16 cellular contexts compared by ENCODE assay signal in genomic region chrX:47514553-47515235, GRCh38. TPM values are rescaled to one million over a fixed set of nuclear protein-coding genes. Genes with fewer than 3 reads are reported as not detected.
A peak's percentile ranks its signal among the peaks of the same experiment; 100 is the strongest.
DNase-seq lines count a peak whose midpoint lies in the region; ATAC-seq, FAIRE-seq and TF ChIP-seq lines count a peak whose summit lies in the region.
"Had no signal": no experiment of that assay in that cellular context is flagged by ENCODE, and none has a peak within 500 bp of the region (broad histone marks: within the 10 kb centered on the region; RNA-seq: fewer than 3 reads in every experiment).

No MANE protein-coding gene starts in this region.

- no peaks in the 10 kb centered on the region for H3K36me3 ChIP-seq in DND-41 (ENCODE audit: insufficient read depth, low read length)
- H3K36me3 ChIP-seq in PC-3 (ENCODE audit: low read depth, low read length) = no peaks in the 10 kb centered on the region
- no peaks in the 10 kb centered on the region for H3K36me3 ChIP-seq in ascending aorta
- H3K36me3 ChIP-seq in testis (ENCODE audit: low read depth, missing control alignments) = no peaks in the 10 kb centered on the region
- H3K36me3 ChIP-seq: stomach had no signal

- H3K27ac ChIP-seq in DND-41 (ENCODE audit: low read length) = no peak overlapping the region
- H3K27ac ChIP-seq in PC-3 (ENCODE audit: low read length) = peak overlapping the region; percentile 64
- H3K27ac ChIP-seq in coronary artery = no peak overlapping the region
- H3K27ac ChIP-seq in ascending aorta = no peak overlapping the region
- no peak overlapping the region for H3K27ac ChIP-seq in testis
- H3K27ac ChIP-seq: stomach had no signal

- H3K4me3 Mint-ChIP-seq in nephron progenitor cell = peak overlapping the region; percentile 71

- H3K9me3 ChIP-seq in DND-41 (ENCODE audit: insufficient read depth, low read length, severe bottlenecking) (no peaks in the 10 kb centered on the region), PC-3 (ENCODE audit: low read length) (no peaks in the 10 kb centered on the region), ascending aorta (no peaks in the 10 kb centered on the region), testis (no peaks in the 10 kb centered on the region)
- H3K9me3 ChIP-seq: stomach had no signal

- H3K27me3 ChIP-seq in DND-41 (ENCODE audit: insufficient read depth, low read length, poor library complexity) = no peaks in the 10 kb centered on the region
- no peaks in the 10 kb centered on the region for H3K27me3 ChIP-seq in PC-3 (ENCODE audit: low read length)
- H3K27me3 ChIP-seq in ascending aorta = no peaks in the 10 kb centered on the region
- no peaks in the 10 kb centered on the region for H3K27me3 ChIP-seq in testis

- peak overlapping the region; percentile 35 for H3K27ac Mint-ChIP-seq in nephron progenitor cell
- H3K27ac Mint-ChIP-seq: activated CD4-positive, alpha-beta T cell treated with anti-CD3 and anti-CD28 coated beads, Interleukin-2, amount 10 ng/mL, durations not matched to agents 7 days and 5 days had no signal

- H3K9me3 Mint-ChIP-seq in nephron progenitor cell = peaks cover 45% of the 10 kb centered on the region
- H3K9me3 Mint-ChIP-seq: activated CD4-positive, alpha-beta T cell treated with anti-CD3 and anti-CD28 coated beads, Interleukin-2, amount 10 ng/mL, durations not matched to agents 7 days and 5 days had no signal

- TF ChIP-seq CTCF in DND-41 (IDR thresholded peaks at IDR 0.05; ENCODE audit: borderline replicate concordance, extremely low read depth, low read length, poor library complexity, severe bottlenecking) (no peak), PC-3 (conservative IDR thresholded peaks at IDR 0.05; ENCODE audit: low read depth, low read length) (no peak), nephron progenitor cell (IDR thresholded peaks at IDR 0.05) (no peak), coronary artery (IDR thresholded peaks at IDR 0.05) (no peak), ascending aorta (IDR thresholded peaks at IDR 0.05) (no peak), testis (IDR thresholded peaks at IDR 0.05) (no peak)

- WGBS in testis, 2 donors = 45 to 84% methylated on average over 3 to 4 of the region's 6 CpGs

- FAIRE-seq in GM19239 (lab: Jason Lieb, UNC) = no peak
- FAIRE-seq: HepG2 had no signal

- no peak overlapping the region for H3K4me3 ChIP-seq in DND-41 (ENCODE audit: low read depth in 1 of 2, low read length in 2 of 2)
- H3K4me3 ChIP-seq in PC-3 (ENCODE audit: low read length) = no peak overlapping the region
- H3K4me3 ChIP-seq in coronary artery = no peak overlapping the region
- H3K4me3 ChIP-seq in ascending aorta = no peak overlapping the region
- no peak overlapping the region for H3K4me3 ChIP-seq in testis
- H3K4me3 ChIP-seq: stomach had no signal

- H3K9ac ChIP-seq in DND-41 (ENCODE audit: low read depth, low read length) = no peak overlapping the region
- H3K9ac ChIP-seq in PC-3 (ENCODE audit: low read length) = peak overlapping the region; percentile 31; the same call in 1 of the 2 replicates

- H4K20me1 ChIP-seq in DND-41 (ENCODE audit: insufficient read depth, low read length) (no peaks in the 10 kb centered on the region), PC-3 (ENCODE audit: low read length) (no peaks in the 10 kb centered on the region)

- POLR2A ChIA-PET in PC-3 (lab: Charles Lee; ENCODE audit: unreplicated experiment) = interaction anchor here (0.8 kb wide), 1 partner anchor 13 kb away, joined by 3 read pairs; no protein-coding TSS in a partner anchor

- CTCF ChIA-PET in PC-3 (lab: Charles Lee) = no interaction called here

- H3K79me2 ChIP-seq in DND-41 (ENCODE audit: insufficient read depth, low read length) (no peaks in the 10 kb centered on the region), PC-3 (ENCODE audit: low read length) (no peaks in the 10 kb centered on the region)

- DNase-seq in DND-41 = no peak
- peak; percentile 67 for DNase-seq in PC-3
- peak; percentile 12 for DNase-seq in fibroblast of gingiva (ENCODE audit: low read depth)
- no peak for DNase-seq in nephron progenitor cell
- no peak for DNase-seq in GM19239 (ENCODE audit: insufficient read length, low spot score)
- DNase-seq in coronary artery (ENCODE audit: low spot score) = no peak
- DNase-seq in ascending aorta (ENCODE audit: low spot score in 2 of 2) = no peak
- DNase-seq in testis = no peak
- DNase-seq: activated CD4-positive, alpha-beta T cell treated with anti-CD3 and anti-CD28 coated beads, Interleukin-2, amount 10 ng/mL, durations not matched to agents 7 days and 5 days; erythroblast; NCI-H1105 treated with DMSO at 0.1 percent for 48 hours; NCI-H2227 treated with DMSO at 0.1 percent for 48 hours; right cardiac atrium; stomach; T-helper 2 cell had no signal

- H3K4me1 ChIP-seq in DND-41 (ENCODE audit: insufficient read depth, low read length) (peaks cover 16% of the 10 kb centered on the region), PC-3 (ENCODE audit: insufficient read depth, low read length) (peaks cover 41% of the 10 kb centered on the region), ascending aorta (no peaks in the 10 kb centered on the region), testis (no peaks in the 10 kb centered on the region)
- H3K4me1 ChIP-seq: stomach had no signal

- no peaks in the 10 kb centered on the region for H3K9me2 ChIP-seq in PC-3 (replicated peaks; ENCODE audit: low read length)

- no peaks in the 10 kb centered on the region for H3K36me3 Mint-ChIP-seq in nephron progenitor cell (ENCODE audit: low read depth)

- ATAC-seq in DND-41 (ENCODE audit: insufficient read depth, low read depth) (no peak), PC-3 (peak; percentile 18; the same call in 1 of the 2 replicates)
- ATAC-seq: HepG2, right cardiac atrium had no signal

- TF ChIP-seq POLR2A in testis (IDR thresholded peaks at IDR 0.05) = no peak

- peaks cover 5% of the 10 kb centered on the region for H3F3A ChIP-seq in PC-3 (ENCODE audit: low read length, unreplicated experiment)

- intact Hi-C loops in PC-3 (cut with micrococcal nuclease) (no loop called here), ascending aorta (cut with DNase I) (no loop called here), testis (cut with DNase I; ENCODE audit: low total_unique reads) (no loop called here)

- H3K4me1 Mint-ChIP-seq in nephron progenitor cell = peaks cover 29% of the 10 kb centered on the region

- no TSS peak for BruUV-seq in PC-3 (replicated peaks; lab: Mats Ljungman, UMichigan)

- H3K4me2 ChIP-seq in DND-41 (ENCODE audit: insufficient read depth, low read length) (peak overlapping the region; percentile 81), PC-3 (ENCODE audit: low read length) (peak overlapping the region; percentile 32)

- H3K27me3 Mint-ChIP-seq in nephron progenitor cell (ENCODE audit: low read depth, poor library complexity) = peaks cover 5% of the 10 kb centered on the region

- H2AFZ ChIP-seq in DND-41 (ENCODE audit: low read depth, low read length) = no peak overlapping the region
- H2AFZ ChIP-seq in PC-3 (ENCODE audit: low read length) = no peak overlapping the region

RNA-seq across cellular contexts. Expression of gene ZNF41, which starts 31.7 kb away (rescaled TPM):
- total RNA-seq in PC-3 (2014; rRNA removed) (11.1 and 11.3 TPM in 2 replicates), ascending aorta (2.7 TPM), testis (1 to 10 TPM; 8.1 to 8.3 TPM)
- polyA plus RNA-seq in testis (ENCODE audit: insufficient read depth, low read depth, low replicate concordance) = 5.2 TPM

RNA-seq across cellular contexts. Expression of gene ARAF, which starts 46.3 kb away (rescaled TPM):
- total RNA-seq in PC-3 (2014; rRNA removed) = 52.6 and 77.1 TPM in 2 replicates
- total RNA-seq in ascending aorta = 56.1 TPM
- 10 to 100 TPM; 29.8 to 44.3 TPM for total RNA-seq in testis
- polyA plus RNA-seq in testis (ENCODE audit: insufficient read depth, low read depth, low replicate concordance) = 34.4 TPM

Comparison
In these comparisons a context has a peak if more than half of its experiments do, and no peak if none do; other contexts are left out.
1. DNase-seq: peak in PC-3 (single experiment) and fibroblast of gingiva (single experiment); none in DND-41 (single experiment), nephron progenitor cell (single experiment), GM19239 (single experiment), coronary artery (single experiment), ascending aorta (0 of 2) and testis (single experiment).